22 cellular contexts compared by ENCODE assay signal in genomic region chr4:145535202-145535601, GRCh38.
"Had no signal": no experiment of that assay in that cellular context is flagged by ENCODE, and none has a peak within 500 bp of the region (broad histone marks: within the 10 kb centered on the region; RNA-seq: fewer than 3 reads in every experiment).

No MANE protein-coding gene starts in this region.

- H3K36me3 Mint-ChIP-seq: naive B cell; stimulated activated memory B cell treated with anti-CD40 and anti-IgM and Interleukin-4, amounts not matched to agents 10 μg/mL and 1 μg/mL and 100 μg/mL, for 72 hours had no signal

- H3K27me3 ChIP-seq: colonic mucosa, hepatocyte, spleen, tibial artery had no signal

- H3K27ac Mint-ChIP-seq: naive B cell; stimulated activated memory B cell treated with anti-CD40 and anti-IgM and Interleukin-4, amounts not matched to agents 10 μg/mL and 1 μg/mL and 100 μg/mL, for 72 hours; stimulated activated naive CD8-positive, alpha-beta T cell treated with anti-CD3 and anti-CD28 coated beads, Interleukin-15, Interleukin-2, amounts not matched to agents 100 ng/mL and 50 ng/mL, for 24 hours had no signal

- H3K4me3 ChIP-seq: colonic mucosa, hepatocyte, lung, psoas muscle, spleen, tibial artery had no signal

- H3K4me1 Mint-ChIP-seq: naive B cell; stimulated activated memory B cell treated with anti-CD40 and anti-IgM and Interleukin-4, amounts not matched to agents 10 μg/mL and 1 μg/mL and 100 μg/mL, for 72 hours had no signal

- H3K36me3 ChIP-seq: spleen had no signal

- H3K4me3 Mint-ChIP-seq: naive B cell; nephron; stimulated activated memory B cell treated with anti-CD40 and anti-IgM and Interleukin-4, amounts not matched to agents 10 μg/mL and 1 μg/mL and 100 μg/mL, for 72 hours; stimulated activated naive CD8-positive, alpha-beta T cell treated with anti-CD3 and anti-CD28 coated beads, Interleukin-15, Interleukin-2, amounts not matched to agents 100 ng/mL and 50 ng/mL, for 24 hours had no signal

- H3K9me3 Mint-ChIP-seq: naive B cell; nephron; stimulated activated memory B cell treated with anti-CD40 and anti-IgM and Interleukin-4, amounts not matched to agents 10 μg/mL and 1 μg/mL and 100 μg/mL, for 72 hours; stimulated activated naive CD8-positive, alpha-beta T cell treated with anti-CD3 and anti-CD28 coated beads, Interleukin-15, Interleukin-2, amounts not matched to agents 100 ng/mL and 50 ng/mL, for 24 hours had no signal

- DNase-seq: colonic mucosa; dermis blood vessel endothelial cell; foreskin melanocyte; head of caudate nucleus; left colon; left ventricle myocardium superior; mesendoderm; naive B cell; occipital lobe; psoas muscle; retina; spleen; stimulated activated CD4-positive, alpha-beta T cell treated with anti-CD3 and anti-CD28 coated beads, Interleukin-15, amount 100 ng/mL, for 24 hours; stimulated activated CD4-positive, alpha-beta T cell treated with anti-CD3 and anti-CD28 coated beads, Interleukin-1b, Interleukin-23, amount 100 ng/mL, for 48 hours; stimulated activated CD4-positive, alpha-beta T cell treated with anti-CD3 and anti-CD28 coated beads, Interleukin-4, amount 100 ng/mL, for 24 hours; tibial artery had no signal

- ATAC-seq: left colon; psoas muscle; sciatic nerve; stimulated activated memory B cell treated with anti-CD40 and anti-IgM and Interleukin-4, amounts not matched to agents 10 μg/mL and 1 μg/mL and 100 μg/mL, for 72 hours had no signal
